ENCODE assay signal across 8 cellular contexts in the genomic region with DNA sequence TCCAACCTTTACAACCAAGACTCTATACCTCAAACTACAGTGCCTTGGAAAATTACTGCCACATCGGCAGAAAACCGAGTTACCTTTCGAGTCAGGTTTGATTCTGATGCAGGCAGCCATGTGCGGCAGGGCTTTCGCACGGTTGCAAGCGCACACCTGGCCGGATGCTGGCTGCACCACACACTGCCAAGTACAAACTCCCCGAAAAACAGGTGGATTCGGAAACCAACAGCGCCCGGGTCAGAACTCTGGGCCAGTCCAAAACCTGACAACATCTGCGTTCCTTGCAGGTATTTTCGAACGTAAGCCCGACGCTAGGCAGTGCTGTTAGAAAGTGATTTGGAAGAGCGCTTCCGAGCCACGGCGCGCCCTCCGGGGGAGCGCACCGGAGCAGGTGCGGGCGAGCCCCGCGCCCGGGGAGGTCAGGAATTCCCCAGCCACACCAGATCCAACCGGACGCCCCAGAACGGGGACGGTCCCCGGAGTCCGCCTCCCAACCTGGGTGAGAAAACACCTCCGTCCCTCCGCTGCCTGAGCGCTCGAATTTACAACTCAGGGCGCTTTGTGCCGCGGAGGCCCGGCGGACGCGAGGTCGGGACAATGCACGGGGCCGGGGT. TPM values are rescaled to one million over a fixed set of nuclear protein-coding genes. Genes with fewer than 3 reads are reported as not detected.
DNase-seq lines count a peak whose midpoint lies in the region; TF ChIP-seq lines count a peak whose summit lies in the region.

No MANE protein-coding gene starts in this region.

- H4K20me1 ChIP-seq in neural cell (ENCODE audit: insufficient read depth), result peaks cover 50% of the 10 kb centered on the region

- TF ChIP-seq RAD21 in neural cell (conservative IDR thresholded peaks at IDR 0.05), result no peak

- no peaks in the 10 kb centered on the region for H3F3A ChIP-seq in neural cell (ENCODE audit: insufficient read depth, low read length, poor library complexity, severe bottlenecking)

- H3K9ac ChIP-seq in HUES6 (ENCODE audit: low read length) (peak overlapping the region; percentile 88), endocrine pancreas (ENCODE audit: control insufficient read depth, insufficient read depth, low read length) (peak overlapping the region; percentile 76), neural cell (ENCODE audit: low read length) (peak overlapping the region; percentile 82)

- DNase-seq in NCI-H82 (lab: John Stamatoyannopoulos, UW) (peak; percentile 19), NCI-H82 treated with DMSO at 0.1 percent for 48 hours (lab: John Stamatoyannopoulos, UW; ENCODE audit: unreplicated experiment) (no peak), AG20443 (ENCODE audit: low spot score) (no peak), NCI-H128 (lab: John Stamatoyannopoulos, UW; ENCODE audit: unreplicated experiment) (no peak)
- DNase-seq in activated CD4-positive, alpha-beta T cell treated with anti-CD3 and anti-CD28 coated beads, Interleukin-2, amount 50 U/mL, for 48 hours, result peak; percentile 45 to 54

- TF ChIP-seq CTCF in neural cell (IDR thresholded peaks at IDR 0.05; ENCODE audit: poor library complexity, severe bottlenecking), result peak; percentile 16

- peak overlapping the region; percentile 92 for H3K4me2 ChIP-seq in neural cell (ENCODE audit: low read length)

- H2AFZ ChIP-seq in neural cell (ENCODE audit: low read depth, low read length), result no peak overlapping the region

- peaks cover 59% of the 10 kb centered on the region for H3K4me1 ChIP-seq in HUES6 (ENCODE audit: control insufficient read depth, insufficient read depth, low read length)
- no peaks in the 10 kb centered on the region for H3K4me1 ChIP-seq in endocrine pancreas (ENCODE audit: control insufficient read depth, insufficient read depth, low read length)

- H3K4me3 ChIP-seq in HUES6 (ENCODE audit: low read depth, low read length), result peak overlapping the region; percentile 78
- peak overlapping the region; percentile 85 for H3K4me3 ChIP-seq in endocrine pancreas (ENCODE audit: control insufficient read depth, insufficient read depth, low read length)
- peak overlapping the region; percentile 80 for H3K4me3 ChIP-seq in neural cell (ENCODE audit: low read length)

- H3K36me3 ChIP-seq in HUES6 (ENCODE audit: control insufficient read depth, insufficient read depth, low read length), result no peaks in the 10 kb centered on the region
- no peaks in the 10 kb centered on the region for H3K36me3 ChIP-seq in endocrine pancreas (ENCODE audit: control insufficient read depth, insufficient read depth, low read length)
- H3K36me3 ChIP-seq in neural cell (ENCODE audit: insufficient read depth, low read length), result no peaks in the 10 kb centered on the region

- no peaks in the 10 kb centered on the region for H3K9me2 ChIP-seq in neural cell (ENCODE audit: insufficient read depth, low read length)

- H3K9me3 ChIP-seq in HUES6 (ENCODE audit: control insufficient read depth, insufficient read depth, low read depth, low read length), result no peaks in the 10 kb centered on the region
- no peaks in the 10 kb centered on the region for H3K9me3 ChIP-seq in endocrine pancreas (ENCODE audit: control insufficient read depth, low read length)
- no peaks in the 10 kb centered on the region for H3K9me3 ChIP-seq in neural cell (ENCODE audit: low read length)

- H3K27ac ChIP-seq in HUES6 (ENCODE audit: low read depth, low read length), result peak overlapping the region; percentile 61; the same call in 1 of the 2 replicates
- peak overlapping the region; percentile 52 for H3K27ac ChIP-seq in neural cell (ENCODE audit: low read length)

- H3K79me2 ChIP-seq in neural cell (replicated peaks; ENCODE audit: insufficient read depth, low read length), result peaks cover 52% of the 10 kb centered on the region

- no peaks in the 10 kb centered on the region for H3K27me3 ChIP-seq in HUES6 (ENCODE audit: control insufficient read depth, insufficient read depth, low read length)
- no peaks in the 10 kb centered on the region for H3K27me3 ChIP-seq in endocrine pancreas (ENCODE audit: control insufficient read depth, insufficient read depth, low read length)
- no peaks in the 10 kb centered on the region for H3K27me3 ChIP-seq in neural cell (ENCODE audit: insufficient read depth, low read depth, low read length)

- no peak for TF ChIP-seq EP300 in neural cell (conservative IDR thresholded peaks at IDR 0.05; ENCODE audit: poor library complexity, severe bottlenecking)

TF ChIP-seq in neural cell, 6 proteins besides CTCF, POLR2A, EP300 and RAD21:
- TF ChIP-seq MXI1 (conservative IDR thresholded peaks at IDR 0.05; ENCODE audit: poor library complexity, severe bottlenecking) (peak; percentile 92), POLR2AphosphoS5 (IDR thresholded peaks at IDR 0.05) (peak; percentile 22), SMC3 (conservative IDR thresholded peaks at IDR 0.05; ENCODE audit: poor library complexity) (no peak), EZH2 (IDR thresholded peaks at IDR 0.05; ENCODE audit: borderline replicate concordance, insufficient read depth, low read length, poor library complexity, severe bottlenecking) (no peak), TAF1 (IDR thresholded peaks at IDR 0.05; ENCODE audit: low read depth) (no peak)
- TF ChIP-seq, protein P1, sequence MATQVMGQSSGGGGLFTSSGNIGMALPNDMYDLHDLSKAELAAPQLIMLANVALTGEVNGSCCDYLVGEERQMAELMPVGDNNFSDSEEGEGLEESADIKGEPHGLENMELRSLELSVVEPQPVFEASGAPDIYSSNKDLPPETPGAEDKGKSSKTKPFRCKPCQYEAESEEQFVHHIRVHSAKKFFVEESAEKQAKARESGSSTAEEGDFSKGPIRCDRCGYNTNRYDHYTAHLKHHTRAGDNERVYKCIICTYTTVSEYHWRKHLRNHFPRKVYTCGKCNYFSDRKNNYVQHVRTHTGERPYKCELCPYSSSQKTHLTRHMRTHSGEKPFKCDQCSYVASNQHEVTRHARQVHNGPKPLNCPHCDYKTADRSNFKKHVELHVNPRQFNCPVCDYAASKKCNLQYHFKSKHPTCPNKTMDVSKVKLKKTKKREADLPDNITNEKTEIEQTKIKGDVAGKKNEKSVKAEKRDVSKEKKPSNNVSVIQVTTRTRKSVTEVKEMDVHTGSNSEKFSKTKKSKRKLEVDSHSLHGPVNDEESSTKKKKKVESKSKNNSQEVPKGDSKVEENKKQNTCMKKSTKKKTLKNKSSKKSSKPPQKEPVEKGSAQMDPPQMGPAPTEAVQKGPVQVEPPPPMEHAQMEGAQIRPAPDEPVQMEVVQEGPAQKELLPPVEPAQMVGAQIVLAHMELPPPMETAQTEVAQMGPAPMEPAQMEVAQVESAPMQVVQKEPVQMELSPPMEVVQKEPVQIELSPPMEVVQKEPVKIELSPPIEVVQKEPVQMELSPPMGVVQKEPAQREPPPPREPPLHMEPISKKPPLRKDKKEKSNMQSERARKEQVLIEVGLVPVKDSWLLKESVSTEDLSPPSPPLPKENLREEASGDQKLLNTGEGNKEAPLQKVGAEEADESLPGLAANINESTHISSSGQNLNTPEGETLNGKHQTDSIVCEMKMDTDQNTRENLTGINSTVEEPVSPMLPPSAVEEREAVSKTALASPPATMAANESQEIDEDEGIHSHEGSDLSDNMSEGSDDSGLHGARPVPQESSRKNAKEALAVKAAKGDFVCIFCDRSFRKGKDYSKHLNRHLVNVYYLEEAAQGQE (IDR thresholded peaks at IDR 0.05; ENCODE audit: borderline replicate concordance), result no peak

RNA-seq across cellular contexts. Expression of gene USP7, which starts 1.2 kb away (rescaled TPM):
- polyA plus RNA-seq in neural cell, result 49.9 and 52.5 TPM in 2 replicates
- 95.7 and 123 TPM in 2 replicates for polyA minus RNA-seq in neural cell

Comparison
In these comparisons a context has a peak if more than half of its experiments do, and no peak if none do; other contexts are left out.
1. DNase-seq: peak in NCI-H82 (single experiment) and activated CD4-positive, alpha-beta T cell treated with anti-CD3 and anti-CD28 coated beads, Interleukin-2, amount 50 U/mL, for 48 hours (2 of 2); none in NCI-H82 treated with DMSO at 0.1 percent for 48 hours (single experiment), AG20443 (single experiment) and NCI-H128 (single experiment).
2. Peak in every context shown above with its lines, with median percentiles within 50 percentile points of each other: H3K4me3 ChIP-seq and H3K9ac ChIP-seq.